1 cellular context compared by ENCODE assay signal in the genomic region with DNA sequence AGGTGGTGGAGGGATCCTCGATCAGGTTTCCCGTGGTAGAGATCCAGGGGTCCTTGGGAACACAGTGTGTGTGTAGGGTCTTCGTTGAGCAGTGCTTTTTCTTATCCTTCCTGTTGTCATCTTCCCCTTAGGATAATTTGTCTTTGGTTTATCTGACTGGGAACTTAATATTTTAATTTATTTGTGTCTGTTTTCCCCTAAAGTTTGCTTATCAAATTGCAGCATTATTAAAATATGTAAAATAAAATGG.
TF ChIP-seq lines count a peak whose summit lies in the region.

No MANE protein-coding gene starts in this region.

TF ChIP-seq in SK-N-SH treated with all-trans-retinoic acid at 6 μM for 48 hours, 23 proteins besides CTCF, POLR2A, EP300 and RAD21 (continued from another document):
- TF ChIP-seq TCF4 (CRISPR knock-in tag; IDR thresholded peaks at IDR 0.05; ENCODE audit: borderline replicate concordance) (no peak), TOX (CRISPR knock-in tag; IDR thresholded peaks at IDR 0.05; ENCODE audit: borderline replicate concordance) (no peak), ZNF565 (CRISPR knock-in tag; conservative IDR thresholded peaks at IDR 0.05; ENCODE audit: low read depth) (no peak), OSR1 (CRISPR knock-in tag; IDR thresholded peaks at IDR 0.05) (no peak)
